ENCODE assay signal across 9 cellular contexts in the genomic region with DNA sequence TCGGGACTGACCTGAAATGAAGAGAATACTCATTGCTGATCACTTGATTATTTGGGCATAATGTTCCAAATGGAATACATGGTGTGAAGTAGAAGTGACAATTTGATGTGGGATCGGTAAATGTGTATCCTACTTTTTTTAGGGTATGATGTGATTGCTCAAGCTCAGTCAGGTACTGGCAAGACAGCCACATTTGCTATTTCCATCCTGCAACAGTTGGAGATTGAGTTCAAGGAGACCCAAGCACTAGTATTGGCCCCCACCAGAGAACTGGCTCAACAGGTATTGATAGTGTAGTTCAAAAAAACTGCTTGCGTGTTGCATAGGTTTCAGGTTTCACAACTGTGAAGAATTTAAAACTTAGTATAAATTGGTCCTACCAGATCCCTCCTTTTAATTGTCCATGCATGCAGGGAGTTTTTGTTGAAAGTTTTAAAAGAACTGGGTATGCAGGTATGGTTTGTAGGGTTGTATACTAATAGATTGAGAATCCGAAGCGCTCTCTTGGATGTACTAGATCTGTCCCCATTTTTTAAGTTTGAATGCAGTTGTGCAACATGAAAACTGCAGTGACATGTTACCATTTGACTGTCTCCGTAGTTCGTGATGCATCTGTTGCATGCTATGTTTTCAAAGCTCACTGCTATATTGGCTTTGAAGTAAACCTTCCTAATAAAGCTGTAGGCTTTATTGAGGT. TPM values are rescaled to one million over a fixed set of nuclear protein-coding genes. Genes with fewer than 3 reads are reported as not detected.
DNase-seq lines count a peak whose midpoint lies in the region; ATAC-seq and TF ChIP-seq lines count a peak whose summit lies in the region.
"Had no signal": no experiment of that assay in that cellular context is flagged by ENCODE, and none has a peak within 500 bp of the region (broad histone marks: within the 10 kb centered on the region; RNA-seq: fewer than 3 reads in every experiment).

No MANE protein-coding gene starts in this region.

- no peak for ATAC-seq in sciatic nerve

- no peak for DNase-seq in NT2/D1 (ENCODE audit: low read depth, low spot score)
- DNase-seq in epithelial cell of esophagus (ENCODE audit: low read depth), result no peak
- DNase-seq in posterior cingulate gyrus, result no peak
- DNase-seq in cerebellar cortex (ENCODE audit: low spot score), result no peak
- DNase-seq in NCI-H2107 (lab: John Stamatoyannopoulos, UW), result no peak
- no peak for DNase-seq in sciatic nerve (ENCODE audit: low spot score)

- TF ChIP-seq CTCF in epithelial cell of esophagus (IDR thresholded peaks at IDR 0.05; ENCODE audit: insufficient read depth, low read depth, low read length, missing control alignments), result no peak
- TF ChIP-seq CTCF in parathyroid adenoma (IDR thresholded peaks at IDR 0.05), result no peak

- H3K79me2 ChIP-seq in parathyroid adenoma, result peaks cover 19% of the 10 kb centered on the region

- H3K4me2 ChIP-seq in parathyroid adenoma (ENCODE audit: low read length), result peak overlapping the region; percentile 98

- H3K4me3 ChIP-seq in NT2/D1 (ENCODE audit: insufficient read length, low read depth), result peak overlapping the region; percentile 99
- H3K4me3 ChIP-seq in epithelial cell of esophagus (ENCODE audit: low read length), result peak overlapping the region; percentile 100
- peak overlapping the region; percentile 99 for H3K4me3 ChIP-seq in parathyroid adenoma (ENCODE audit: low read depth, low read length)

- H3K9ac ChIP-seq in ES-I3 (ENCODE audit: low read depth, low read length) (peak overlapping the region; percentile 99), NT2/D1 (ENCODE audit: insufficient read length, low read depth) (peak overlapping the region; percentile 100), parathyroid adenoma (no peak overlapping the region)

- H3K4me1 ChIP-seq in ES-I3 (ENCODE audit: insufficient read depth, low read length) (peaks cover 2% of the 10 kb centered on the region; the same call in 1 of the 2 replicates), NT2/D1 (ENCODE audit: insufficient read depth, insufficient read length) (no peaks in the 10 kb centered on the region), parathyroid adenoma (peaks cover 20% of the 10 kb centered on the region)

- peaks cover 50% of the 10 kb centered on the region for H3K36me3 ChIP-seq in ES-I3 (ENCODE audit: insufficient read depth, low read length)
- H3K36me3 ChIP-seq in NT2/D1 (ENCODE audit: insufficient read depth, insufficient read length, low read length), result peaks cover 63% of the 10 kb centered on the region
- H3K36me3 ChIP-seq in parathyroid adenoma (ENCODE audit: control insufficient read depth, insufficient read depth, low read length), result peaks cover 7% of the 10 kb centered on the region

- H2AFZ ChIP-seq in parathyroid adenoma, result no peak overlapping the region

- peak overlapping the region; percentile 100 for H3K27ac ChIP-seq in parathyroid adenoma

- no peaks in the 10 kb centered on the region for H3K27me3 ChIP-seq in NT2/D1 (ENCODE audit: insufficient read depth, insufficient read length)
- H3K27me3 ChIP-seq in parathyroid adenoma (ENCODE audit: control insufficient read depth, insufficient read depth, low read length), result no peaks in the 10 kb centered on the region

- intact Hi-C loops in posterior cingulate gyrus (cut with DNase I) (loop anchor here (5.0 kb wide), 2 partner anchors 168 to 213 kb away; partner anchors contain the start of gene DNAJB11), sciatic nerve (cut with DNase I) (no loop called here)

- H3K9me3 ChIP-seq in ES-I3 (ENCODE audit: control insufficient read depth, insufficient read depth, low read length) (no peaks in the 10 kb centered on the region), NT2/D1 (ENCODE audit: insufficient read depth, low read length) (no peaks in the 10 kb centered on the region), parathyroid adenoma (ENCODE audit: control insufficient read depth, low read length) (no peaks in the 10 kb centered on the region)

RNA-seq across cellular contexts. Expression of gene EIF4A2, which starts 1.6 kb away (rescaled TPM):
- total RNA-seq in sciatic nerve, result 359 TPM

RNA-seq across cellular contexts. Expression of gene RFC4, which starts 21.3 kb away (rescaled TPM):
- 11.5 TPM for total RNA-seq in sciatic nerve

RNA-seq across cellular contexts. Expression of gene ADIPOQ, which starts 57.5 kb away (rescaled TPM):
- total RNA-seq in sciatic nerve, result 21.0 TPM
- total RNA-seq: myocyte had no signal
